In genomic region chr15:64030123-64030522, GRCh38 we compare ENCODE assay signal across 24 cellular contexts.
"Had no signal": no experiment of that assay in that cellular context is flagged by ENCODE, and none has a peak within 500 bp of the region (broad histone marks: within the 10 kb centered on the region; RNA-seq: fewer than 3 reads in every experiment).

No MANE protein-coding gene starts in this region.

- H3K27me3 ChIP-seq: esophagus muscularis mucosa, foreskin keratinocyte, heart right ventricle, neutrophil, right lobe of liver, SJCRH30, stomach, suprapubic skin, tibial nerve had no signal

- H3K27ac ChIP-seq: esophagus muscularis mucosa, foreskin keratinocyte, heart right ventricle, left ventricle myocardium inferior, neutrophil, right lobe of liver, SJCRH30, stomach, suprapubic skin, tibial nerve had no signal

- H3K9me3 Mint-ChIP-seq: activated CD4-positive, alpha-beta T cell treated with anti-CD3 and anti-CD28 coated beads, Interleukin-2, amount 10 ng/mL, durations not matched to agents 7 days and 5 days; nephron progenitor cell; stimulated activated memory B cell treated with anti-CD40 and anti-IgM and Interleukin-4, amounts not matched to agents 10 μg/mL and 1 μg/mL and 100 μg/mL, for 72 hours had no signal

- H3K4me3 Mint-ChIP-seq: activated CD4-positive, alpha-beta T cell treated with anti-CD3 and anti-CD28 coated beads, Interleukin-2, amount 10 ng/mL, durations not matched to agents 7 days and 5 days; nephron progenitor cell; stimulated activated memory B cell treated with anti-CD40 and anti-IgM and Interleukin-4, amounts not matched to agents 10 μg/mL and 1 μg/mL and 100 μg/mL, for 72 hours had no signal

- H3K9me3 ChIP-seq: esophagus muscularis mucosa, heart right ventricle, left ventricle myocardium inferior, mucosa of descending colon, neutrophil, right lobe of liver, SJCRH30, stomach, suprapubic skin, tibial nerve had no signal

- H3K27ac Mint-ChIP-seq: activated CD4-positive, alpha-beta T cell treated with anti-CD3 and anti-CD28 coated beads, Interleukin-2, amount 10 ng/mL, durations not matched to agents 7 days and 5 days had no signal

- H3K27me3 Mint-ChIP-seq: activated CD4-positive, alpha-beta T cell treated with anti-CD3 and anti-CD28 coated beads, Interleukin-2, amount 10 ng/mL, durations not matched to agents 7 days and 5 days; stimulated activated memory B cell treated with anti-CD40 and anti-IgM and Interleukin-4, amounts not matched to agents 10 μg/mL and 1 μg/mL and 100 μg/mL, for 72 hours had no signal

- ATAC-seq: foreskin keratinocyte; heart right ventricle; right lobe of liver; SK-N-SH treated with all-trans-retinoic acid at 6 μM for 48 hours; stimulated activated memory B cell treated with anti-CD40 and anti-IgM and Interleukin-4, amounts not matched to agents 10 μg/mL and 1 μg/mL and 100 μg/mL, for 72 hours had no signal

- H3K4me1 Mint-ChIP-seq: nephron progenitor cell had no signal

- DNase-seq: activated CD4-positive, alpha-beta T cell treated with anti-CD3 and anti-CD28 coated beads, Interleukin-2, amount 10 ng/mL, durations not matched to agents 7 days and 5 days; activated CD4-positive, CD25-positive, alpha-beta regulatory T cell treated with anti-CD3 and anti-CD28 coated beads, Interleukin-2, amount 50 U/mL, for 72 hours; activated naive CD4-positive, alpha-beta T cell treated with anti-CD3 and anti-CD28 coated beads, Interleukin-2, amount 50 U/mL, for 16 hours; activated T-cell treated with anti-CD3 and anti-CD28 coated beads, Interleukin-2, amount 50 U/mL, for 1 hour; anterior cingulate cortex; cortex of kidney; foreskin keratinocyte; heart right ventricle; left ventricle myocardium inferior; mesendoderm; mucosa of descending colon; nephron progenitor cell; right lobe of liver; SJCRH30; stimulated activated CD4-positive, alpha-beta T cell treated with anti-CD3 and anti-CD28 coated beads, Interleukin-12 subunit alpha, Interleukin-12 subunit beta, amount 100 ng/mL, for 4 hours; stimulated activated CD4-positive, alpha-beta T cell treated with anti-CD3 and anti-CD28 coated beads, Interleukin-4, amount 100 ng/mL, for 1 hour; stomach had no signal

- H3K4me3 ChIP-seq: esophagus muscularis mucosa, heart right ventricle, left ventricle myocardium inferior, lung, mucosa of descending colon, right lobe of liver, SJCRH30, stomach, suprapubic skin, tibial nerve had no signal

- H3K4me1 ChIP-seq: foreskin keratinocyte, suprapubic skin had no signal

- H3K36me3 ChIP-seq: esophagus muscularis mucosa, left ventricle myocardium inferior, right lobe of liver, SJCRH30, stomach, suprapubic skin, tibial nerve had no signal
